In the genomic region with DNA sequence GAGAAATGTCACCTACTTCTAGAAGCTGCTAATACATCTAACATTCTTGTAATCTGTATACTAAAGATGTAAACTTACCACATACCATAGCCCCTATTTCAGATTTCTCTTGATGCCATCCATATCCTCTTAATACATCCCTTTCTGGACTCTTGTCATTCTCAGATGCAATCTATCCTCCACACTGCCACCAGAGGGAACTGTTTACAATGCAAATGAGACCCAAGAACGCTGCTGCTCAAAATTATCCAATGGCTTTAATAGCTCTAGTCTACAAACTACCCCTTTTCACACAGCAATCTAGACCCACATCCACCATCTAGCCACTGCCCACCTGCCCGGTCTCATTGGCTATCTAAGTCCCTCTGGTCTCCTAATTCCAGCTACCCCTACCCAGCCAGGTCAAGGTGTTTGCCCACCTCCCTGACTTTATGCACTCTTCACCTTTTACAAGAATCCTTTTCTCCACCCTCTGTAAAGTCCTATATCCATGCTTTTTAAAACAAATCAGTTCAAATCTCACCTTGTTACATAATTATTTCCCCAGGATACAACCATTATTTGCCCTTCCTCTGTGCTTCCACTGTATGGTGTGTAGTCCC, we compare ENCODE assay signal across 8 cellular contexts. TPM values are rescaled to one million over a fixed set of nuclear protein-coding genes. Genes with fewer than 3 reads are reported as not detected.
A peak's percentile ranks its signal among the peaks of the same experiment; 100 is the strongest.
DNase-seq lines count a peak whose midpoint lies in the region; ATAC-seq and TF ChIP-seq lines count a peak whose summit lies in the region.

No MANE protein-coding gene starts in this region.

- H3K4me1 ChIP-seq in Peyer's patch, result no peaks in the 10 kb centered on the region
- H3K4me1 ChIP-seq in uterus, result no peaks in the 10 kb centered on the region

- H3K9me3 Mint-ChIP-seq in endothelial cell (ENCODE audit: unreplicated experiment), result no peaks in the 10 kb centered on the region
- H3K9me3 Mint-ChIP-seq in neural crest cell, result no peaks in the 10 kb centered on the region

- H3K27me3 Mint-ChIP-seq in endothelial cell (ENCODE audit: unreplicated experiment) (no peaks in the 10 kb centered on the region), neural crest cell (ENCODE audit: low read depth) (no peaks in the 10 kb centered on the region)

- peak overlapping the region in 1 of 4 donors; percentile 1 for H3K27ac ChIP-seq in Peyer's patch
- no peak overlapping the region for H3K27ac ChIP-seq in uterus

- H3K4me1 Mint-ChIP-seq in endothelial cell (ENCODE audit: unreplicated experiment) (peaks cover 5% of the 10 kb centered on the region), neural crest cell (peaks cover 37% of the 10 kb centered on the region)

- DNase-seq in SHP77 (lab: John Stamatoyannopoulos, UW) (peak; percentile 16 to 30), SHP77 treated with DMSO at 0.1 percent for 48 hours (lab: John Stamatoyannopoulos, UW) (no peak), HT-29 (ENCODE audit: low spot score) (peak; percentile 50), Peyer's patch (no peak), endothelial cell (ENCODE audit: low spot score) (peak; percentile 21), neural crest cell (ENCODE audit: low read depth, low spot score) (no peak), uterus (no peak)

- H3K27me3 ChIP-seq in Peyer's patch (no peaks in the 10 kb centered on the region), uterus (no peaks in the 10 kb centered on the region)

- ATAC-seq in GM19467 (IDR thresholded peaks at IDR 0.05; ENCODE audit: unreplicated experiment), result peak; percentile 39

- no peak overlapping the region for H3K27ac Mint-ChIP-seq in endothelial cell (ENCODE audit: unreplicated experiment)
- no peak overlapping the region for H3K27ac Mint-ChIP-seq in neural crest cell (ENCODE audit: unreplicated experiment)

- H3K36me3 Mint-ChIP-seq in endothelial cell (ENCODE audit: low read depth, unreplicated experiment) (no peaks in the 10 kb centered on the region), neural crest cell (ENCODE audit: low read depth) (peaks cover 3% of the 10 kb centered on the region)

- H3K4me3 Mint-ChIP-seq in endothelial cell (ENCODE audit: unreplicated experiment), result no peak overlapping the region
- H3K4me3 Mint-ChIP-seq in neural crest cell, result no peak overlapping the region

- H3K4me3 ChIP-seq in Peyer's patch (no peak overlapping the region), uterus (no peak overlapping the region)

- TF ChIP-seq CTCF in Peyer's patch (IDR thresholded peaks at IDR 0.05), result peak in 4 of 6 experiments; percentile 16 to 47 (median 42)
- no peak for TF ChIP-seq CTCF in endothelial cell (IDR thresholded peaks at IDR 0.05; ENCODE audit: unreplicated experiment)
- TF ChIP-seq CTCF in neural crest cell (conservative IDR thresholded peaks at IDR 0.05), result peak; percentile 70
- TF ChIP-seq CTCF in uterus (IDR thresholded peaks at IDR 0.05), result peak in 1 of 4 experiments; percentile 15

- H3K9me3 ChIP-seq in Peyer's patch (no peaks in the 10 kb centered on the region), uterus (no peaks in the 10 kb centered on the region)

- H3K36me3 ChIP-seq in Peyer's patch, result no peaks in the 10 kb centered on the region
- H3K36me3 ChIP-seq in uterus, result no peaks in the 10 kb centered on the region

- TF ChIP-seq POLR2A in Peyer's patch (IDR thresholded peaks at IDR 0.05), result no peak
- no peak for TF ChIP-seq POLR2A in uterus (IDR thresholded peaks at IDR 0.05)

- intact Hi-C loops in uterus (cut with DNase I; ENCODE audit: low total_unique reads), result no loop called here

RNA-seq across cellular contexts. Expression of a gene that starts 14.8 kb away (rescaled TPM):
- not detected in 2 replicates for total RNA-seq in HT-29 (2014; rRNA removed; shearing (Covaris generic))
- total RNA-seq in Peyer's patch (1 to 10 TPM in 3 of 4 donors, under 1 TPM in 1; under 0.01 to 6.6 (median 2.1) TPM), endothelial cell (ENCODE audit: unreplicated experiment) (2.2 TPM), neural crest cell (25.0 and 26.7 TPM in 2 replicates), uterus (10 to 100 TPM in 1 of 4 donors, 1 to 10 TPM in 3; 2.8 to 11.3 (median 8.9) TPM)

RNA-seq across cellular contexts. Expression of a gene that starts 59.4 kb away (rescaled TPM):
- total RNA-seq in HT-29 (2014; rRNA removed; shearing (Covaris generic)), result 8.3 and 12.4 TPM in 2 replicates
- total RNA-seq in Peyer's patch, result 1 to 10 TPM in 2 of 4 donors, under 1 TPM in 1, not detected in 1; 0.95 to 7.2 (median 1.7) TPM
- total RNA-seq in endothelial cell (ENCODE audit: unreplicated experiment), result 2.9 TPM
- total RNA-seq in neural crest cell, result 10.9 and 13.5 TPM in 2 replicates
- 10 to 100 TPM in 1 of 4 donors, 1 to 10 TPM in 2, under 1 TPM in 1; 0.77 to 31.8 (median 6.2) TPM for total RNA-seq in uterus

Comparison
In these comparisons a context has a peak if more than half of its experiments do, and no peak if none do; other contexts are left out.
1. DNase-seq: peak in SHP77 (2 of 2), HT-29 (single experiment) and endothelial cell (single experiment); none in SHP77 treated with DMSO at 0.1 percent for 48 hours (single experiment), Peyer's patch (0 of 3), neural crest cell (single experiment) and uterus (0 of 2).